ENCODE assay signal across 16 cellular contexts in genomic region chr4:1717129-1718094, GRCh38. TPM values are rescaled to one million over a fixed set of nuclear protein-coding genes. Genes with fewer than 3 reads are reported as not detected.
A peak's percentile ranks its signal among the peaks of the same experiment; 100 is the strongest.
DNase-seq lines count a peak whose midpoint lies in the region; ATAC-seq and TF ChIP-seq lines count a peak whose summit lies in the region.
"Had no signal": no experiment of that assay in that cellular context is flagged by ENCODE, and none has a peak within 500 bp of the region (broad histone marks: within the 10 kb centered on the region; RNA-seq: fewer than 3 reads in every experiment).

No MANE protein-coding gene starts in this region.

- no peak for TF ChIP-seq CTCF in CD4-positive, alpha-beta T cell (IDR thresholded peaks at IDR 0.05)
- no peak for TF ChIP-seq CTCF in RWPE1 (conservative IDR thresholded peaks at IDR 0.05; ENCODE audit: low read depth)
- no peak for TF ChIP-seq CTCF in nephron (IDR thresholded peaks at IDR 0.05; ENCODE audit: unreplicated experiment in 3 of 3)
- no peak for TF ChIP-seq CTCF in WERI-Rb-1 (IDR thresholded peaks at IDR 0.05; ENCODE audit: low read depth, low read length)

- H3K27me3 ChIP-seq in CD4-positive, alpha-beta T cell (ENCODE audit: control insufficient read depth, insufficient read depth, low read length) = no peaks in the 10 kb centered on the region
- H3K27me3 ChIP-seq in WERI-Rb-1 (ENCODE audit: insufficient read depth, low read depth, severe bottlenecking) = no peaks in the 10 kb centered on the region
- H3K27me3 ChIP-seq: SJSA1 had no signal

- H3K27me3 Mint-ChIP-seq in CD4-positive, alpha-beta T cell = no peaks in the 10 kb centered on the region
- no peaks in the 10 kb centered on the region for H3K27me3 Mint-ChIP-seq in nephron (ENCODE audit: low read depth)

- no peak overlapping the region for H3K4me3 ChIP-seq in WERI-Rb-1 (ENCODE audit: low read depth, low read length)
- H3K4me3 ChIP-seq: SJSA1 had no signal

- H3K36me3 ChIP-seq in WERI-Rb-1 = peaks cover 57% of the 10 kb centered on the region

- H3K9me3 Mint-ChIP-seq in CD4-positive, alpha-beta T cell = no peaks in the 10 kb centered on the region
- no peaks in the 10 kb centered on the region for H3K9me3 Mint-ChIP-seq in nephron
- H3K9me3 Mint-ChIP-seq: activated T-helper 1 cell treated with anti-CD3 and anti-CD28 coated beads, Interleukin-12 subunit alpha, Interleukin-12 subunit beta, Interleukin-2, Interleukin-4 antibody, amounts not matched to agents 30 ng/mL and 10 ng/mL and 1 ng/mL, durations not matched to agents 14 hours and 24 hours and 36 hours; stimulated activated effector memory CD8-positive, alpha-beta T cell treated with anti-CD3 and anti-CD28 coated beads, Interleukin-12 subunit alpha, Interleukin-12 subunit beta, amount 100 ng/mL, for 72 hours had no signal

- POLR2A ChIA-PET in CD4-positive, alpha-beta T cell (lab: Charles Lee) = interaction anchor here (1.1 kb wide), 1 partner anchor 24 kb away, joined by 4 read pairs; no protein-coding TSS in a partner anchor
- POLR2A ChIA-PET in RWPE1 (lab: Yijun Ruan, JAX; ENCODE audit: low non-redundant PET) = interaction anchor here (0.5 kb wide), 1 partner anchor 1038 kb away, joined by 3 read pairs; no protein-coding TSS in a partner anchor

- peaks cover 46% of the 10 kb centered on the region for H3K4me1 Mint-ChIP-seq in CD4-positive, alpha-beta T cell (ENCODE audit: low read depth)
- H3K4me1 Mint-ChIP-seq in nephron = peaks cover 10% of the 10 kb centered on the region

- peak overlapping the region; percentile 62 for H3K4me3 Mint-ChIP-seq in CD4-positive, alpha-beta T cell
- H3K4me3 Mint-ChIP-seq in nephron = peak overlapping the region; percentile 42 to 88 (median 64)

- H3K36me3 Mint-ChIP-seq in CD4-positive, alpha-beta T cell (ENCODE audit: low read depth) = peaks cover 16% of the 10 kb centered on the region
- H3K36me3 Mint-ChIP-seq in nephron (ENCODE audit: low read depth) = no peaks in the 10 kb centered on the region

- ATAC-seq in CD4-positive, alpha-beta T cell (ENCODE audit: poor library complexity) = no peak
- ATAC-seq in GM18909 (IDR thresholded peaks at IDR 0.05; ENCODE audit: poor library complexity, unreplicated experiment) = no peak
- ATAC-seq: stimulated activated effector memory CD8-positive, alpha-beta T cell treated with anti-CD3 and anti-CD28 coated beads, Interleukin-12 subunit alpha, Interleukin-12 subunit beta, amount 100 ng/mL, for 72 hours had no signal

- CTCF ChIA-PET in CD4-positive, alpha-beta T cell (lab: Charles Lee) = no interaction called here
- CTCF ChIA-PET in RWPE1 (lab: Yijun Ruan, JAX) = interaction anchor here (1.0 kb wide), 1 partner anchor 10 kb away, joined by 3 read pairs; no protein-coding TSS in a partner anchor

- intact Hi-C loops in CD4-positive, alpha-beta T cell (cut with DNase I, micrococcal nuclease) = loop anchor here in 1 of 2 experiments (10.0 kb wide), 2 partner anchors 697 to 747 kb away; partner anchors contain the start of genes CFAP99, RNF4 and ZFYVE28

- H3K27ac ChIP-seq in CD4-positive, alpha-beta T cell (ENCODE audit: low read depth, low read length) = no peak overlapping the region
- H3K27ac ChIP-seq in RWPE1 = peak overlapping the region; percentile 96
- no peak overlapping the region for H3K27ac ChIP-seq in WERI-Rb-1
- H3K27ac ChIP-seq: SJSA1 had no signal

- DNase-seq in CD4-positive, alpha-beta T cell = no peak
- DNase-seq in H4 (ENCODE audit: low spot score) = peak; percentile 6
- no peak for DNase-seq in RWPE1 (ENCODE audit: low spot score)
- DNase-seq in WERI-Rb-1 = no peak
- no peak for DNase-seq in GDM1 (lab: John Stamatoyannopoulos, UW)
- DNase-seq in ecto neural progenitor cell (ENCODE audit: low spot score) = no peak
- DNase-seq: activated CD4-positive, alpha-beta T cell treated with anti-CD3 and anti-CD28 coated beads, Interleukin-2, amount 50 U/mL, for 4 hours; EL; Kasumi-1; mesendoderm; NCI-H2029 treated with DMSO at 0.1 percent for 48 hours had no signal

- H3K27ac Mint-ChIP-seq in CD4-positive, alpha-beta T cell = no peak overlapping the region
- H3K27ac Mint-ChIP-seq in nephron = no peak overlapping the region
- H3K27ac Mint-ChIP-seq: stimulated activated effector memory CD8-positive, alpha-beta T cell treated with anti-CD3 and anti-CD28 coated beads, Interleukin-12 subunit alpha, Interleukin-12 subunit beta, amount 100 ng/mL, for 72 hours had no signal

- no peaks in the 10 kb centered on the region for H3K9me3 ChIP-seq in CD4-positive, alpha-beta T cell (ENCODE audit: control insufficient read depth, low read length)
- H3K9me3 ChIP-seq in WERI-Rb-1 (ENCODE audit: severe bottlenecking) = no peaks in the 10 kb centered on the region
- H3K9me3 ChIP-seq: SJSA1 had no signal

RNA-seq across cellular contexts. Expression of gene TMEM129, which starts 3.7 kb away (rescaled TPM):
- total RNA-seq in CD4-positive, alpha-beta T cell = 10 to 100 TPM; 17.2 to 17.6 TPM
- 18.4 and 30.7 TPM in 2 replicates for total RNA-seq in H4 (2014; rRNA removed; shearing (Covaris generic))

RNA-seq across cellular contexts. Expression of gene TACC3, which starts 3.9 kb away (rescaled TPM):
- 100 to 1,000 TPM; 123 TPM for total RNA-seq in CD4-positive, alpha-beta T cell
- total RNA-seq in H4 (2014; rRNA removed; shearing (Covaris generic)) = 22.3 and 22.6 TPM in 2 replicates

RNA-seq across cellular contexts. Expression of gene SLBP, which starts 5.3 kb away (rescaled TPM):
- 10 to 100 TPM; 45.8 to 47.6 TPM for total RNA-seq in CD4-positive, alpha-beta T cell
- total RNA-seq in H4 (2014; rRNA removed; shearing (Covaris generic)) = 165 and 185 TPM in 2 replicates

RNA-seq across cellular contexts. Expression of gene FAM53A, which starts 33.3 kb away (rescaled TPM):
- total RNA-seq in CD4-positive, alpha-beta T cell = 1 to 10 TPM in 1 of 2 experiments, under 1 TPM in 1; 0.93 to 2.4 TPM
- total RNA-seq in H4 (2014; rRNA removed; shearing (Covaris generic)) = 0.04 and 0.46 TPM in 2 replicates
